ENCODE assay signal across 8 cellular contexts in the genomic region with DNA sequence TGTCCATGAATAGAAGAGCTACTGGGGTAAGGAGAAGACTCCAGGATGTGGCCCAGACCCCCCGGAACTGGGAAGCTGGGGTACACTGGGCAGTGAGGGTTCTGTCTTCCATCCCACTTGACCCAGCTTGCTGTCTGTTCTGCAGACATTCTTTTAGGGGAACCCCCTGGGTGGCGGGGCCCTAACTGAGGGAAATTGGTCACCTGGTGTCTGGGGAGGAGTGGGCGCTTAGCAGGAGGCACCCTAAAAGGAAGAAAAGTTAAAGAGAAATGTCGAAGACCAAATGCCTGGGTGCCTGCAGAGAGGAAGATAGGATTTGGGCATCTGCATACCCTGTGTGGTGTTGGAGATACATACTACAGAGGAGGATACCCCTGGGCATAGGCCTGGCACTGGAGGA. TPM values are rescaled to one million over a fixed set of nuclear protein-coding genes. Genes with fewer than 3 reads are reported as not detected.
A peak's percentile ranks its signal among the peaks of the same experiment; 100 is the strongest.
DNase-seq lines count a peak whose midpoint lies in the region; FAIRE-seq and TF ChIP-seq lines count a peak whose summit lies in the region.

No MANE protein-coding gene starts in this region.

- H3K36me3 ChIP-seq in BLaER1: peaks cover 40% of the 10 kb centered on the region
- no peaks in the 10 kb centered on the region for H3K36me3 ChIP-seq in Loucy (ENCODE audit: insufficient read depth, low read length)
- H3K36me3 ChIP-seq in ectodermal cell (ENCODE audit: control insufficient read depth, insufficient read depth, low read length): no peaks in the 10 kb centered on the region

- no peaks in the 10 kb centered on the region for H3F3A ChIP-seq in Loucy (ENCODE audit: low read depth)

- no peaks in the 10 kb centered on the region for H3K9me3 Mint-ChIP-seq in nephron

- TF ChIP-seq POLR2A in H54 (IDR thresholded peaks at IDR 0.05; ENCODE audit: low read depth, low read length): no peak

- no peak overlapping the region for H2AFZ ChIP-seq in Loucy (ENCODE audit: low read length)

- no peak for TF ChIP-seq CTCF in Loucy (conservative IDR thresholded peaks at IDR 0.05; ENCODE audit: low read length)
- TF ChIP-seq CTCF in nephron (IDR thresholded peaks at IDR 0.05; ENCODE audit: unreplicated experiment in 3 of 3): no peak

- H3K79me2 ChIP-seq in Loucy (ENCODE audit: insufficient read depth, low read length): peaks cover 15% of the 10 kb centered on the region

- H3K4me2 ChIP-seq in BLaER1: peak overlapping the region; percentile 98
- peak overlapping the region; percentile 95 for H3K4me2 ChIP-seq in Loucy (ENCODE audit: low read depth, low read length, poor library complexity, severe bottlenecking)

- H3K4me3 ChIP-seq in BLaER1: peak overlapping the region; percentile 83
- H3K4me3 ChIP-seq in Loucy (ENCODE audit: low read length, poor library complexity, severe bottlenecking): peak overlapping the region; percentile 88
- H3K4me3 ChIP-seq in ectodermal cell (ENCODE audit: insufficient read depth, low read depth, low read length): peak overlapping the region; percentile 64

- H3K27ac Mint-ChIP-seq in nephron: peak overlapping the region in 1 of 3 experiments; percentile 62

- no peak for DNase-seq in NCI-H524 (lab: John Stamatoyannopoulos, UW)
- no peak for DNase-seq in activated CD4-positive, CD25-positive, alpha-beta regulatory T cell treated with anti-CD3 and anti-CD28 coated beads, Interleukin-2, amount 50 U/mL, for 72 hours
- no peak for DNase-seq in H54 (ENCODE audit: insufficient read length, low spot score)
- no peak for DNase-seq in NCI-H446 (lab: John Stamatoyannopoulos, UW)

- H3K9me2 ChIP-seq in Loucy (replicated peaks; ENCODE audit: low read depth, low read length): no peaks in the 10 kb centered on the region

- H3K4me1 ChIP-seq in BLaER1 (peaks cover 42% of the 10 kb centered on the region), Loucy (ENCODE audit: insufficient read depth, low read length, poor library complexity, severe bottlenecking) (peaks cover 7% of the 10 kb centered on the region), ectodermal cell (ENCODE audit: control insufficient read depth, insufficient read depth, low read length) (peaks cover 6% of the 10 kb centered on the region)

- H3K27me3 ChIP-seq in BLaER1: no peaks in the 10 kb centered on the region
- no peaks in the 10 kb centered on the region for H3K27me3 ChIP-seq in Loucy (ENCODE audit: insufficient read depth, low read length, poor library complexity, severe bottlenecking)
- H3K27me3 ChIP-seq in ectodermal cell (ENCODE audit: control insufficient read depth, insufficient read depth, low read length, poor library complexity, severe bottlenecking): no peaks in the 10 kb centered on the region

- H3K9me3 ChIP-seq in BLaER1: no peaks in the 10 kb centered on the region
- H3K9me3 ChIP-seq in Loucy (ENCODE audit: insufficient read depth, low read depth, low read length): no peaks in the 10 kb centered on the region
- H3K9me3 ChIP-seq in ectodermal cell (ENCODE audit: control insufficient read depth, low read length): no peaks in the 10 kb centered on the region

- FAIRE-seq in H54 (lab: Jason Lieb, UNC): no peak

- peaks cover 4% of the 10 kb centered on the region for H3K4me1 Mint-ChIP-seq in nephron

- H3K9ac ChIP-seq in BLaER1 (peak overlapping the region; percentile 87), Loucy (ENCODE audit: low read depth, low read length, poor library complexity, severe bottlenecking) (peak overlapping the region; percentile 96)

- H3K27me3 Mint-ChIP-seq in nephron (ENCODE audit: low read depth): peaks cover 17% of the 10 kb centered on the region

- 64 to 65% methylated on average over 4 of the region's 4 CpGs for WGBS in ectodermal cell, 2 experiments

- H3K36me3 Mint-ChIP-seq in nephron (ENCODE audit: low read depth): peaks cover 11% of the 10 kb centered on the region

- H3K27ac ChIP-seq in BLaER1 (peak overlapping the region; percentile 86), ectodermal cell (ENCODE audit: insufficient read depth, low read depth, low read length, poor library complexity, severe bottlenecking) (no peak overlapping the region)

- peak overlapping the region; percentile 72 to 90 (median 90) for H3K4me3 Mint-ChIP-seq in nephron

- H4K20me1 ChIP-seq in BLaER1: no peaks in the 10 kb centered on the region
- peaks cover 6% of the 10 kb centered on the region for H4K20me1 ChIP-seq in Loucy (ENCODE audit: insufficient read depth, low read length, poor library complexity, severe bottlenecking)

RNA-seq across cellular contexts. Expression of a gene that starts 1.0 kb away (rescaled TPM):
- 57.2 TPM for polyA plus RNA-seq in ectodermal cell (2013, experiment 1 of 4)
- polyA plus RNA-seq in ectodermal cell (2013, experiment 2 of 4): 50.0 TPM
- polyA plus RNA-seq in ectodermal cell (2013, experiment 3 of 4): 43.9 TPM
- 47.8 TPM for polyA plus RNA-seq in ectodermal cell (2013, experiment 4 of 4)

RNA-seq across cellular contexts. Expression of a gene that starts 10.1 kb away (rescaled TPM):
- 7.0 TPM for polyA plus RNA-seq in ectodermal cell (2013, experiment 1 of 4)
- polyA plus RNA-seq in ectodermal cell (2013, experiment 2 of 4): 3.8 TPM
- 3.1 TPM for polyA plus RNA-seq in ectodermal cell (2013, experiment 3 of 4)
- 2.4 TPM for polyA plus RNA-seq in ectodermal cell (2013, experiment 4 of 4)

RNA-seq across cellular contexts. Expression of a gene that starts 24.8 kb away (rescaled TPM):
- polyA plus RNA-seq in ectodermal cell (2013, experiment 1 of 4): 0.96 TPM
- 0.46 TPM for polyA plus RNA-seq in ectodermal cell (2013, experiment 2 of 4)
- polyA plus RNA-seq in ectodermal cell (2013, experiment 3 of 4): 0.48 TPM
- 0.89 TPM for polyA plus RNA-seq in ectodermal cell (2013, experiment 4 of 4)

RNA-seq across cellular contexts. Expression of a gene that starts 28.4 kb away (rescaled TPM):
- polyA plus RNA-seq in ectodermal cell (2013, experiment 1 of 4): 2.8 TPM
- polyA plus RNA-seq in ectodermal cell (2013, experiment 2 of 4): 1.7 TPM
- 2.7 TPM for polyA plus RNA-seq in ectodermal cell (2013, experiment 3 of 4)
- polyA plus RNA-seq in ectodermal cell (2013, experiment 4 of 4): 3.0 TPM

RNA-seq across cellular contexts. Expression of a gene that starts 45.5 kb away (rescaled TPM):
- not detected for polyA plus RNA-seq in ectodermal cell (2013, experiment 1 of 4)
- polyA plus RNA-seq in ectodermal cell (2013, experiment 2 of 4): not detected
- not detected for polyA plus RNA-seq in ectodermal cell (2013, experiment 3 of 4)
- not detected for polyA plus RNA-seq in ectodermal cell (2013, experiment 4 of 4)
